In the genomic region with DNA sequence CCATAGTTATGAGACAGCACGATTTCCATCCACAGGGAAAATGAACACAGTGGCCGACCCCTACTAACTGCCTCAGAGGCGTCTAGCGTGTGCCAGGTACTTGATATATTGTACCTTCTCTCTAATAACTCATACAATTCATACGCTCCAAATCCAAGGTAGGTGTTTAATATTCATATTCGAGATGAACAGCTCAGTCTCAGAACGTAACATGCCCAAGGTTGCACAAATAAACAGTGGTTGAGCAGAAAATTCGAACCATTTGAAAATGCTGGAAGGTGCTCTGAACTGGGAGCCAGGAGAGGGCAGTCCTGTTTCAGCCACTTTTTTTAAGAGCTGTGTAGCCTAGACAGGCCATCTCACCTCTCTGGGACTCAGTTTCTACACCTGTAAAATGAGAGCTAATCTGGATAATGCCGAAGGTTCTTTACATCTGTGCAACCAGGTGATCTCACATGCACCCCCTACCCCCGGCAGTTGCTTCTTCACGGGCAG, we compare ENCODE assay signal across 17 cellular contexts. TPM values are rescaled to one million over a fixed set of nuclear protein-coding genes. Genes with fewer than 3 reads are reported as not detected.
DNase-seq lines count a peak whose midpoint lies in the region; ATAC-seq, FAIRE-seq and TF ChIP-seq lines count a peak whose summit lies in the region.
"Had no signal": no experiment of that assay in that cellular context is flagged by ENCODE, and none has a peak within 500 bp of the region (broad histone marks: within the 10 kb centered on the region; RNA-seq: fewer than 3 reads in every experiment).

No MANE protein-coding gene starts in this region.

- H3K27ac ChIP-seq in K562 (ENCODE audit: extremely low read depth, low read depth, low read length) (no peak overlapping the region), substantia nigra (ENCODE audit: low read depth, low read length, poor library complexity, severe bottlenecking) (peak overlapping the region; percentile 93)

- POLR2A ChIA-PET in K562 (lab: Yijun Ruan, JAX), result interaction anchor here (0.7 to 1.3 kb wide), 2 partner anchors 10 to 77 kb away, joined by 3 to 5 read pairs; no protein-coding TSS in a partner anchor

- 39% methylated on average over 11 of the region's 11 CpGs for WGBS in K562 (ENCODE audit: insufficient coverage, low coverage, missing lambda C conversion rate)

- ATAC-seq in K562 (peak; percentile 59), HG02623 (IDR thresholded peaks at IDR 0.05; ENCODE audit: unreplicated experiment) (no peak), HG02852 (IDR thresholded peaks at IDR 0.05; ENCODE audit: unreplicated experiment) (no peak), HG03280 (IDR thresholded peaks at IDR 0.05; ENCODE audit: unreplicated experiment) (no peak)
- ATAC-seq: activated CD8-positive, alpha-beta T cell treated with anti-CD3 and anti-CD28 coated beads for 36 hours; stimulated activated naive CD8-positive, alpha-beta T cell treated with anti-CD3 and anti-CD28 coated beads, Interleukin-15, amount 100 ng/mL, for 72 hours had no signal

- no peak for TF ChIP-seq POLR2A in K562 (conservative IDR thresholded peaks at IDR 0.05)

- H3K9me2 ChIP-seq in Loucy (replicated peaks; ENCODE audit: low read depth, low read length), result no peaks in the 10 kb centered on the region

- no peaks in the 10 kb centered on the region for H4K20me1 ChIP-seq in Loucy (ENCODE audit: insufficient read depth, low read length, poor library complexity, severe bottlenecking)
- H4K20me1 ChIP-seq in K562 (replicated peaks; ENCODE audit: control insufficient read depth, insufficient read depth, low read length), result peaks cover 10% of the 10 kb centered on the region; the same call in 1 of the 2 replicates

- in situ Hi-C loops in K562 (cut with MboI), result no loop called here

- BruUV-seq in K562 (replicated peaks; lab: Mats Ljungman, UMichigan), result no TSS peak

- H3K9me3 ChIP-seq in Loucy (ENCODE audit: insufficient read depth, low read depth, low read length) (no peaks in the 10 kb centered on the region), K562 (replicated peaks; ENCODE audit: control insufficient read depth, insufficient read depth, low read depth, low read length) (no peaks in the 10 kb centered on the region)

- H3F3A ChIP-seq in Loucy (ENCODE audit: low read depth), result no peaks in the 10 kb centered on the region

- peak; percentile 65 to 72 for TF ChIP-seq RAD21 in K562 (CRISPR knock-in tag; conservative IDR thresholded peaks at IDR 0.05 in 1 of 2, IDR thresholded peaks at IDR 0.05 in 1 of 2)

- DNase-seq in K562 (ENCODE audit: extremely low read depth in 1 of 4, low spot score in 3 of 4), result no peak
- peak; percentile 26 for DNase-seq in kidney glomerular epithelial cell (lab: John Stamatoyannopoulos, UW)
- no peak for DNase-seq in substantia nigra (lab: John Stamatoyannopoulos, UW)
- DNase-seq in NCI-H748 (lab: John Stamatoyannopoulos, UW; ENCODE audit: unreplicated experiment), result no peak
- DNase-seq: activated CD8-positive, alpha-beta T cell treated with anti-CD3 and anti-CD28 coated beads for 36 hours; effector memory CD4-positive, alpha-beta T cell; foreskin melanocyte; immature natural killer cell; naive thymus-derived CD8-positive, alpha-beta T cell; NCI-H2029 treated with DMSO at 0.1 percent for 48 hours; SHP77; stimulated activated naive CD8-positive, alpha-beta T cell treated with anti-CD3 and anti-CD28 coated beads, Interleukin-15, amount 100 ng/mL, for 72 hours had no signal

- H3K4me2 ChIP-seq in Loucy (ENCODE audit: low read depth, low read length, poor library complexity, severe bottlenecking) (no peak overlapping the region), K562 (ENCODE audit: insufficient read depth, low read length) (no peak overlapping the region)

- H3K36me3 ChIP-seq in Loucy (ENCODE audit: insufficient read depth, low read length) (no peaks in the 10 kb centered on the region), K562 (ENCODE audit: control insufficient read depth, insufficient read depth, low read length) (no peaks in the 10 kb centered on the region)

- H3K27me3 ChIP-seq in Loucy (ENCODE audit: insufficient read depth, low read length, poor library complexity, severe bottlenecking), result no peaks in the 10 kb centered on the region
- H3K27me3 ChIP-seq in K562 (ENCODE audit: control insufficient read depth in 2 of 2, insufficient read depth in 2 of 2, low read length in 2 of 2), result 0 out of 5 replicates have a peak, but pooled peaks cover 0 to 7% of the 10 kb centered on the region in 2 experiments

- TF ChIP-seq CTCF in Loucy (conservative IDR thresholded peaks at IDR 0.05; ENCODE audit: low read length), result 0 out of 2 replicates have a peak, but pooled peaks have one; percentile 10
- peak; percentile 42 to 75 (median 47); a peak in 4 of 6 replicates for TF ChIP-seq CTCF in K562 (IDR thresholded peaks at IDR 0.05 in 2 of 3, conservative IDR thresholded peaks at IDR 0.05 in 1 of 3; ENCODE audit: insufficient read depth in 2 of 3, low read depth in 1 of 3, low read length in 3 of 3)

- no peak for TF ChIP-seq EP300 in K562 (IDR thresholded peaks at IDR 0.05; ENCODE audit: low read length)

- H3K79me2 ChIP-seq in Loucy (ENCODE audit: insufficient read depth, low read length), result peaks cover 79% of the 10 kb centered on the region
- no peaks in the 10 kb centered on the region for H3K79me2 ChIP-seq in K562 (ENCODE audit: control insufficient read depth, insufficient read depth, low read length)

- H3K9ac ChIP-seq in Loucy (ENCODE audit: low read depth, low read length, poor library complexity, severe bottlenecking), result no peak overlapping the region
- no peak overlapping the region for H3K9ac ChIP-seq in K562 (ENCODE audit: insufficient read depth in 1 of 2, low read depth in 2 of 2, low read length in 2 of 2)

- H2AFZ ChIP-seq in Loucy (ENCODE audit: low read length) (no peak overlapping the region), K562 (ENCODE audit: low read depth, low read length) (no peak overlapping the region)

- H3K4me1 ChIP-seq in Loucy (ENCODE audit: insufficient read depth, low read length, poor library complexity, severe bottlenecking), result peaks cover 51% of the 10 kb centered on the region
- peaks cover 14 to 18% of the 10 kb centered on the region in 2 experiments; a peak in 4 of 5 replicates for H3K4me1 ChIP-seq in K562 (replicated peaks in 1 of 2; ENCODE audit: control insufficient read depth in 2 of 2, insufficient read depth in 2 of 2, low read length in 2 of 2)

- intact Hi-C loops in K562 (cut with micrococcal nuclease), result loop anchor here (1.0 to 10.0 kb wide), 2 partner anchors 39 to 432 kb away; no protein-coding TSS in a partner anchor

- peak; percentile 46 for FAIRE-seq in K562 (lab: Jason Lieb, UNC)
- FAIRE-seq: astrocyte had no signal

- H3K4me3 ChIP-seq in Loucy (ENCODE audit: low read length, poor library complexity, severe bottlenecking) (no peak overlapping the region), K562 (no peak overlapping the region)

- CTCF ChIA-PET in K562 (lab: Yijun Ruan, JAX; ENCODE audit: low intra/inter-chr PET ratio), result interaction anchor here (0.6 to 2.8 kb wide), 4 partner anchors 36 to 305 kb away, joined by 3 to 29 read pairs (median 4); no protein-coding TSS in a partner anchor

- no peaks in the 10 kb centered on the region for H3K9me1 ChIP-seq in K562 (ENCODE audit: control insufficient read depth, insufficient read depth, low read length)

TF ChIP-seq in K562, 482 proteins besides CTCF, POLR2A, EP300 and RAD21 (continues in another document):
- peak; percentile 36; the same call in 1 of the 2 replicates for TF ChIP-seq ZNF384 (IDR thresholded peaks at IDR 0.05; ENCODE audit: low read depth, low read length)

RNA-seq across cellular contexts. Expression of a gene that starts 7.9 kb away (rescaled TPM):
- 7.0 and 13.6 TPM in 2 replicates for total RNA-seq in K562 (2011; cell fraction: chromatin; rRNA removed; ENCODE audit: low replicate concordance)
- 10.5 and 12.5 TPM in 2 replicates for total RNA-seq in K562 (2011; cell fraction: nucleolus; rRNA removed)
- 8.7 and 12.1 TPM in 2 replicates for total RNA-seq in K562 (2011; cell fraction: nucleoplasm; rRNA removed)
- total RNA-seq in K562 (2014; rRNA removed) (1.5 and 2.8 TPM in 2 replicates), K562 (2014; rRNA removed; fragmentation: Illumina TruSeq; extraction: Trizol) (0.87 and 1.1 TPM in 2 replicates), K562 (2015; rRNA removed; fragmentation: Illumina TruSeq; extraction: Trizol) (0.60 and 0.83 TPM in 2 replicates), K562 (2021) (2.5 and 3.0 TPM in 2 replicates)
- polyA plus RNA-seq in K562 (2011; rRNA removed) (3.3 and 3.5 TPM in 2 replicates), K562 (2014; fragmentation: Illumina TruSeq; extraction: Trizol) (1.3 and 1.7 TPM in 2 replicates), K562 (2014; fragmentation: Nextera tagmentation; extraction: Ambion mirVana) (under 1 TPM; 0.06 to 0.10 TPM), K562 (2014; rRNA removed) (2.4 TPM in 2 replicates)
- polyA plus RNA-seq in K562 (2011; cell fraction: cytosol; rRNA removed), result 2.7 and 5.8 TPM in 2 replicates
- polyA plus RNA-seq in K562 (2011; cell fraction: nucleus; rRNA removed), result 11.2 and 15.9 TPM in 2 replicates
- polyA plus RNA-seq in K562 (2012), result 1.4 and 4.0 TPM in 2 replicates
- 0.84 and 1.5 TPM in 2 replicates for polyA minus RNA-seq in K562 (2011; rRNA and poly(A)+ RNA removed)
- 1.3 and 1.8 TPM in 2 replicates for polyA minus RNA-seq in K562 (2011; cell fraction: cytosol; rRNA and poly(A)+ RNA removed)
- 2.4 and 2.8 TPM in 2 replicates for polyA minus RNA-seq in K562 (2011; cell fraction: nucleus; rRNA and poly(A)+ RNA removed)
- polyA plus RNA-seq: immature natural killer cell; naive thymus-derived CD8-positive, alpha-beta T cell had no signal

RNA-seq across cellular contexts. Expression of a gene that starts 40.6 kb away (rescaled TPM):
- 16.6 and 43.3 TPM in 2 replicates for total RNA-seq in K562 (2011; cell fraction: chromatin; rRNA removed; ENCODE audit: low replicate concordance)
- total RNA-seq in K562 (2011; cell fraction: nucleolus; rRNA removed), result 7.7 and 10.5 TPM in 2 replicates
- total RNA-seq in K562 (2011; cell fraction: nucleoplasm; rRNA removed), result 22.9 and 45.5 TPM in 2 replicates
- total RNA-seq in K562 (2014; rRNA removed) (4.2 and 7.4 TPM in 2 replicates), K562 (2014; rRNA removed; fragmentation: Illumina TruSeq; extraction: Trizol) (15.3 and 18.5 TPM in 2 replicates), K562 (2015; rRNA removed; fragmentation: Illumina TruSeq; extraction: Trizol) (12.4 and 13.8 TPM in 2 replicates), K562 (2021) (21.7 and 22.2 TPM in 2 replicates)
- polyA plus RNA-seq in K562 (2011; rRNA removed) (9.2 and 12.9 TPM in 2 replicates), K562 (2014; fragmentation: Illumina TruSeq; extraction: Trizol) (8.9 and 12.9 TPM in 2 replicates), K562 (2014; fragmentation: Nextera tagmentation; extraction: Ambion mirVana) (1 to 10 TPM; 2.0 to 3.1 TPM), K562 (2014; rRNA removed) (7.0 and 7.3 TPM in 2 replicates)
- 2.3 and 6.5 TPM in 2 replicates for polyA plus RNA-seq in K562 (2011; cell fraction: cytosol; rRNA removed)
- polyA plus RNA-seq in K562 (2011; cell fraction: nucleus; rRNA removed), result 15.1 and 25.1 TPM in 2 replicates
- 5.2 and 7.9 TPM in 2 replicates for polyA plus RNA-seq in K562 (2012)
- 9.9 and 16.0 TPM in 2 replicates for polyA minus RNA-seq in K562 (2011; rRNA and poly(A)+ RNA removed)
- 5.3 and 11.2 TPM in 2 replicates for polyA minus RNA-seq in K562 (2011; cell fraction: cytosol; rRNA and poly(A)+ RNA removed)
- polyA minus RNA-seq in K562 (2011; cell fraction: nucleus; rRNA and poly(A)+ RNA removed), result 7.0 and 15.4 TPM in 2 replicates
